ENCODE assay signal across 24 cellular contexts in genomic region chr5:178389031-178389729, GRCh38.
DNase-seq lines count a peak whose midpoint lies in the region; ATAC-seq and TF ChIP-seq lines count a peak whose summit lies in the region.
"Had no signal": no experiment of that assay in that cellular context is flagged by ENCODE, and none has a peak within 500 bp of the region (broad histone marks: within the 10 kb centered on the region; RNA-seq: fewer than 3 reads in every experiment).

No MANE protein-coding gene starts in this region.

- H3K4me3 ChIP-seq in heart left ventricle, result no peak overlapping the region
- H3K4me3 ChIP-seq in thyroid gland (replicated peaks in 1 of 3), result no peak overlapping the region
- H3K4me3 ChIP-seq: prostate gland had no signal

- peaks cover 3% of the 10 kb centered on the region for H3K4me1 Mint-ChIP-seq in T-helper 17 cell
- H3K4me1 Mint-ChIP-seq: activated naive CD8-positive, alpha-beta T cell treated with anti-CD3 and anti-CD28 coated beads, Interleukin-2, amount 10 ng/mL, durations not matched to agents 7 days and 5 days; immature natural killer cell had no signal

- TF ChIP-seq POLR2A in heart left ventricle (IDR thresholded peaks at IDR 0.05) (no peak), thyroid gland (IDR thresholded peaks at IDR 0.05) (no peak)

- peak overlapping the region in 1 of 12 donors; percentile 46 for H3K27ac ChIP-seq in heart left ventricle
- H3K27ac ChIP-seq in thyroid gland, result peak overlapping the region; percentile 59 to 65 (median 65)
- H3K27ac ChIP-seq: foreskin keratinocyte, prostate gland had no signal

- peaks cover 80% of the 10 kb centered on the region for H3K27me3 Mint-ChIP-seq in T-helper 17 cell
- H3K27me3 Mint-ChIP-seq: activated naive CD8-positive, alpha-beta T cell treated with anti-CD3 and anti-CD28 coated beads, Interleukin-2, amount 10 ng/mL, durations not matched to agents 7 days and 5 days had no signal

- H3K4me1 ChIP-seq in heart left ventricle (peaks cover 0 to 19% (median 0%) of the 10 kb centered on the region in 12 donors), thyroid gland (peaks cover 14 to 29% of the 10 kb centered on the region in 2 donors)
- H3K4me1 ChIP-seq: foreskin keratinocyte, prostate gland had no signal

- H3K36me3 ChIP-seq in heart left ventricle (no peaks in the 10 kb centered on the region), thyroid gland (no peaks in the 10 kb centered on the region)
- H3K36me3 ChIP-seq: prostate gland had no signal

- TF ChIP-seq CTCF in heart left ventricle (IDR thresholded peaks at IDR 0.05), result no peak
- no peak for TF ChIP-seq CTCF in thyroid gland (IDR thresholded peaks at IDR 0.05)

- H3K27ac Mint-ChIP-seq in T-helper 17 cell, result peak overlapping the region; percentile 34
- H3K27ac Mint-ChIP-seq: activated CD4-positive, alpha-beta memory T cell treated with anti-CD3 and anti-CD28 coated beads for 36 hours; activated naive CD8-positive, alpha-beta T cell treated with anti-CD3 and anti-CD28 coated beads, Interleukin-2, amount 10 ng/mL, durations not matched to agents 7 days and 5 days; immature natural killer cell had no signal

- DNase-seq in Right ventricle myocardium inferior (ENCODE audit: missing footprints), result peak; percentile 44
- no peak for DNase-seq in heart left ventricle
- DNase-seq in T-helper 17 cell, result no peak
- peak; percentile 11 for DNase-seq in left kidney (ENCODE audit: low read depth, low spot score)
- peak; percentile 38 to 51 for DNase-seq in thyroid gland
- DNase-seq in amygdala (lab: John Stamatoyannopoulos, UW), result no peak
- no peak for DNase-seq in SHP77 treated with DMSO at 0.1 percent for 48 hours (lab: John Stamatoyannopoulos, UW)
- DNase-seq: activated CD4-positive, alpha-beta memory T cell treated with anti-CD3 and anti-CD28 coated beads for 36 hours; activated CD8-positive, alpha-beta memory T cell treated with anti-CD3 and anti-CD28 coated beads, Interleukin-2, amount 50 U/mL, for 48 hours; activated naive CD8-positive, alpha-beta T cell treated with anti-CD3 and anti-CD28 coated beads, Interleukin-2, amount 10 ng/mL, durations not matched to agents 7 days and 5 days; COR-L47; DMS79; effector CD4-positive, alpha-beta T cell; foreskin keratinocyte; GF-D8; hippocampal formation; immature natural killer cell; NCI-H1092; NCI-H187; RPMI8226 had no signal

- H3K36me3 Mint-ChIP-seq in T-helper 17 cell (ENCODE audit: low read depth), result no peaks in the 10 kb centered on the region
- H3K36me3 Mint-ChIP-seq: activated CD4-positive, alpha-beta memory T cell treated with anti-CD3 and anti-CD28 coated beads for 36 hours; activated naive CD8-positive, alpha-beta T cell treated with anti-CD3 and anti-CD28 coated beads, Interleukin-2, amount 10 ng/mL, durations not matched to agents 7 days and 5 days; immature natural killer cell had no signal

- H3K27me3 ChIP-seq in heart left ventricle (peaks cover 0 to 35% (median 4%) of the 10 kb centered on the region in 9 donors), thyroid gland (no peaks in the 10 kb centered on the region)

- intact Hi-C loops in Right ventricle myocardium inferior (cut with DNase I) (loop anchor here (5.0 kb wide), 1 partner anchor 102 kb away; no protein-coding TSS in a partner anchor), heart left ventricle (cut with DNase I) (no loop called here), thyroid gland (cut with DNase I) (no loop called here)

- WGBS in heart left ventricle, 4 donors, result 83 to 88% (median 87%) methylated on average over 8 of the region's 8 CpGs
- 74 to 76% methylated on average over 8 of the region's 8 CpGs for WGBS in thyroid gland, 2 donors

- H3K9me3 ChIP-seq in heart left ventricle, result no peaks in the 10 kb centered on the region
- no peaks in the 10 kb centered on the region for H3K9me3 ChIP-seq in T-helper 17 cell (ENCODE audit: control insufficient read depth, low read length, poor library complexity, severe bottlenecking)
- no peaks in the 10 kb centered on the region for H3K9me3 ChIP-seq in thyroid gland
- H3K9me3 ChIP-seq: prostate gland had no signal

- ATAC-seq in Right ventricle myocardium inferior (no peak), heart left ventricle (no peak), T-helper 17 cell (no peak), HG02623 (IDR thresholded peaks at IDR 0.05; ENCODE audit: unreplicated experiment) (no peak)
- ATAC-seq: esophagus mucosa, foreskin keratinocyte had no signal

- no peak overlapping the region for H3K4me3 Mint-ChIP-seq in T-helper 17 cell
- H3K4me3 Mint-ChIP-seq: activated CD4-positive, alpha-beta memory T cell treated with anti-CD3 and anti-CD28 coated beads for 36 hours; activated naive CD8-positive, alpha-beta T cell treated with anti-CD3 and anti-CD28 coated beads, Interleukin-2, amount 10 ng/mL, durations not matched to agents 7 days and 5 days; immature natural killer cell; neural crest cell had no signal

Comparison
In these comparisons a context has a peak if more than half of its experiments do, and no peak if none do; other contexts are left out.
1. DNase-seq: peak in Right ventricle myocardium inferior (single experiment), left kidney (single experiment) and thyroid gland (2 of 2); none in heart left ventricle (0 of 5), T-helper 17 cell (0 of 3), amygdala (0 of 56) and SHP77 treated with DMSO at 0.1 percent for 48 hours (single experiment).